Comparison of ENCODE assay signal across 19 cellular contexts in the genomic region with DNA sequence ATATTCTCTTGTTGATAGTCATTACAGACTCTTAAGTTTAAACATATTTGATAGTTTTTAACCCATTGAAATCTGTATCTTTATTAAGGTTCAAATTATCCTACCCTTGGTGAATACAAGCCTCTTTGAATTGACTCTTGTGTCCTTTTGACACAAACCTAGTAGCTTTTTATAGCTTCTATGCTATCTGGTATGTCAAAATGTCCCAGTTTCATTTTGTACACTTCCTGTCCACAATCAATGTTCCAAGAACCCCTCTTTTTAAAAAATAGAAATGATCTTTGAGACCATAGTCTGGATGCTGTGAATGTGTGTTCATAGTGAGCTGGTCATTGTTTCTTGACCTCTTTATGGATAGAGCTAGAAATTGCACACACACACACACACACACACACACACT. TPM values are rescaled to one million over a fixed set of nuclear protein-coding genes. Genes with fewer than 3 reads are reported as not detected.
DNase-seq lines count a peak whose midpoint lies in the region; ATAC-seq lines count a peak whose summit lies in the region.
"Had no signal": no experiment of that assay in that cellular context is flagged by ENCODE, and none has a peak within 500 bp of the region (broad histone marks: within the 10 kb centered on the region; RNA-seq: fewer than 3 reads in every experiment).

No MANE protein-coding gene starts in this region.

- peaks cover 9% of the 10 kb centered on the region for H3K9me3 Mint-ChIP-seq in activated naive CD8-positive, alpha-beta T cell treated with anti-CD3 and anti-CD28 coated beads for 36 hours

- no peaks in the 10 kb centered on the region for H3K4me1 Mint-ChIP-seq in activated naive CD8-positive, alpha-beta T cell treated with anti-CD3 and anti-CD28 coated beads for 36 hours
- H3K4me1 Mint-ChIP-seq: CD14-positive monocyte had no signal

- no peaks in the 10 kb centered on the region for H3K36me3 Mint-ChIP-seq in activated naive CD8-positive, alpha-beta T cell treated with anti-CD3 and anti-CD28 coated beads for 36 hours
- H3K36me3 Mint-ChIP-seq: CD14-positive monocyte, mesothelial cell of epicardium had no signal

- peaks cover 27% of the 10 kb centered on the region for H3K27me3 Mint-ChIP-seq in activated naive CD8-positive, alpha-beta T cell treated with anti-CD3 and anti-CD28 coated beads for 36 hours

- H3K4me3 Mint-ChIP-seq in activated naive CD8-positive, alpha-beta T cell treated with anti-CD3 and anti-CD28 coated beads for 36 hours = no peak overlapping the region
- H3K4me3 Mint-ChIP-seq: CD14-positive monocyte, mesothelial cell of epicardium had no signal

- DNase-seq in NCI-H1694 treated with DMSO at 0.1 percent for 48 hours (lab: John Stamatoyannopoulos, UW) = no peak
- no peak for DNase-seq in NCI-H526 (lab: John Stamatoyannopoulos, UW)
- DNase-seq in activated naive CD8-positive, alpha-beta T cell treated with anti-CD3 and anti-CD28 coated beads for 36 hours = no peak
- no peak for DNase-seq in NCI-H2227 (lab: John Stamatoyannopoulos, UW; ENCODE audit: unreplicated experiment)
- DNase-seq: activated CD4-positive, alpha-beta T cell treated with anti-CD3 and anti-CD28 coated beads for 1 hour; activated CD8-positive, alpha-beta memory T cell treated with anti-CD3 and anti-CD28 coated beads, Interleukin-2, amount 50 U/mL, for 4 hours; activated naive CD4-positive, alpha-beta T cell; aorta; foreskin keratinocyte; left cardiac atrium; NCI-H446 treated with DMSO at 0.1 percent for 48 hours; PC-9; T-helper 9 cell had no signal

- no peak overlapping the region for H3K27ac Mint-ChIP-seq in activated naive CD8-positive, alpha-beta T cell treated with anti-CD3 and anti-CD28 coated beads for 36 hours
- H3K27ac Mint-ChIP-seq: CD14-positive monocyte, mesothelial cell of epicardium had no signal

- peak; percentile 38 for ATAC-seq in GM18499 (IDR thresholded peaks at IDR 0.05; ENCODE audit: insufficient read depth, unreplicated experiment)
- peak; percentile 38 for ATAC-seq in GM19372 (IDR thresholded peaks at IDR 0.05; ENCODE audit: low read depth, unreplicated experiment)
- ATAC-seq in HG02678 (IDR thresholded peaks at IDR 0.05; ENCODE audit: unreplicated experiment) = peak; percentile 32
- peak; percentile 48 for ATAC-seq in HG03378 (IDR thresholded peaks at IDR 0.05; ENCODE audit: unreplicated experiment)
- ATAC-seq: left cardiac atrium had no signal

RNA-seq across cellular contexts. Expression of gene FGF14, which starts 39.2 kb away (rescaled TPM):
- not detected for total RNA-seq in activated naive CD8-positive, alpha-beta T cell treated with anti-CD3 and anti-CD28 coated beads for 36 hours
- total RNA-seq: foreskin keratinocyte, PC-9 had no signal
